In genomic region chr13:96680898-96681297, GRCh38 we compare ENCODE assay signal across 8 cellular contexts.
"Had no signal": no experiment of that assay in that cellular context is flagged by ENCODE, and none has a peak within 500 bp of the region (broad histone marks: within the 10 kb centered on the region; RNA-seq: fewer than 3 reads in every experiment).

No MANE protein-coding gene starts in this region.

- H3K27ac Mint-ChIP-seq: IgD-negative memory B cell had no signal

- H3K27ac ChIP-seq: HL-60, KMS-11 had no signal

- H3K27me3 Mint-ChIP-seq: IgD-negative memory B cell had no signal

- H3K4me3 ChIP-seq: K562 had no signal

- H3K4me1 Mint-ChIP-seq: IgD-negative memory B cell had no signal

- ATAC-seq: HepG2, K562 had no signal

- H3K4me3 Mint-ChIP-seq: IgD-negative memory B cell had no signal

- DNase-seq: IMR-90, KBM-7, KG1 had no signal

- H3K36me3 Mint-ChIP-seq: IgD-negative memory B cell had no signal
